In genomic region chr3:42653303-42653559, GRCh38 we compare ENCODE assay signal across 1 cellular context.
TF ChIP-seq lines count a peak whose summit lies in the region.

No MANE protein-coding gene starts in this region.

TF ChIP-seq in GM12878, 131 proteins besides CTCF, POLR2A, EP300 and RAD21:
- TF ChIP-seq DPF2 (IDR thresholded peaks at IDR 0.05) (no peak), POLR2AphosphoS5 (IDR thresholded peaks at IDR 0.05; ENCODE audit: low read length) (no peak), MLLT1 (IDR thresholded peaks at IDR 0.05) (no peak), SRF (IDR thresholded peaks at IDR 0.05; ENCODE audit: low read depth in 2 of 2, low read length in 2 of 2) (no peak), CREM (IDR thresholded peaks at IDR 0.05; ENCODE audit: low read depth) (no peak), SREBF1 (IDR thresholded peaks at IDR 0.05; ENCODE audit: low read length) (no peak), ZNF207 (IDR thresholded peaks at IDR 0.05; ENCODE audit: borderline replicate concordance) (no peak), GATAD2B (conservative IDR thresholded peaks at IDR 0.05; ENCODE audit: low read depth) (no peak), HCFC1 (IDR thresholded peaks at IDR 0.05; ENCODE audit: low read length) (no peak), ZBTB11 (CRISPR knock-in tag; IDR thresholded peaks at IDR 0.05) (no peak; the same call in 1 of the 2 replicates), NFIC (IDR thresholded peaks at IDR 0.05; ENCODE audit: low read depth, low read length) (no peak), WRNIP1 (IDR thresholded peaks at IDR 0.05; ENCODE audit: borderline replicate concordance, low read depth, low read length) (no peak)
- TF ChIP-seq, protein P1, sequence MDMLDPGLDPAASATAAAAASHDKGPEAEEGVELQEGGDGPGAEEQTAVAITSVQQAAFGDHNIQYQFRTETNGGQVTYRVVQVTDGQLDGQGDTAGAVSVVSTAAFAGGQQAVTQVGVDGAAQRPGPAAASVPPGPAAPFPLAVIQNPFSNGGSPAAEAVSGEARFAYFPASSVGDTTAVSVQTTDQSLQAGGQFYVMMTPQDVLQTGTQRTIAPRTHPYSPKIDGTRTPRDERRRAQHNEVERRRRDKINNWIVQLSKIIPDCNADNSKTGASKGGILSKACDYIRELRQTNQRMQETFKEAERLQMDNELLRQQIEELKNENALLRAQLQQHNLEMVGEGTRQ (IDR thresholded peaks at IDR 0.05; ENCODE audit: borderline replicate concordance, low read depth, low read length) = no peak
